In genomic region chr7:48035301-48035966, GRCh38 we compare ENCODE assay signal across 8 cellular contexts. TPM values are rescaled to one million over a fixed set of nuclear protein-coding genes. Genes with fewer than 3 reads are reported as not detected.
DNase-seq lines count a peak whose midpoint lies in the region; ATAC-seq and TF ChIP-seq lines count a peak whose summit lies in the region.

TSS of gene C7orf57 (plus strand) at chr7:48035543. CDS start at chr7:48036309, 766 bp downstream.

- 0 out of 3 replicates have a peak, but pooled peaks have one; percentile 15 for TF ChIP-seq CTCF in GM12872 (IDR thresholded peaks at IDR 0.05; ENCODE audit: insufficient read depth, low read depth, low read length)
- peak in 2 of 5 experiments; percentile 20 to 30 for TF ChIP-seq CTCF in gastrocnemius medialis (IDR thresholded peaks at IDR 0.05 in 4 of 5, conservative IDR thresholded peaks at IDR 0.05 in 1 of 5)

- H3K36me3 ChIP-seq in gastrocnemius medialis, result no peaks in the 10 kb centered on the region

- no peak within 1 kb of the TSS for H3K27ac ChIP-seq in gastrocnemius medialis

- in situ Hi-C loops in gastrocnemius medialis (cut with MboI; ENCODE audit: low sequenced_read_pairs in 4 of 4), result no loop called here

- peaks cover 4 to 9% of the 10 kb centered on the region in 2 donors for H3K4me1 ChIP-seq in gastrocnemius medialis

- H3K27me3 ChIP-seq in gastrocnemius medialis, result peaks cover 0 to 8% (median 6%) of the 10 kb centered on the region in 3 donors

- peak; percentile 86 for DNase-seq in NCI-H1105 treated with DMSO at 0.1 percent for 48 hours (lab: John Stamatoyannopoulos, UW)
- peak; percentile 29 for DNase-seq in UCSD-AML1 (lab: John Stamatoyannopoulos, UW; ENCODE audit: unreplicated experiment)
- peak; percentile 26 for DNase-seq in brain pericyte (ENCODE audit: low read depth, low spot score)
- DNase-seq in gastrocnemius medialis, result peak; percentile 74 to 77
- no peak for DNase-seq in SHP77 (lab: John Stamatoyannopoulos, UW)

- ATAC-seq in HG02610 (IDR thresholded peaks at IDR 0.05; ENCODE audit: unreplicated experiment) (peak; percentile 99), gastrocnemius medialis (peak; percentile 92 to 97)

- H3K9me3 ChIP-seq in iPS-18c (ENCODE audit: control insufficient read depth, insufficient read depth, low read length) (no peaks in the 10 kb centered on the region), gastrocnemius medialis (no peaks in the 10 kb centered on the region)

- TF ChIP-seq POLR2A in gastrocnemius medialis (IDR thresholded peaks at IDR 0.05), result no peak

- peak within 1 kb of the TSS; percentile 74 for H3K4me3 ChIP-seq in iPS-18c (ENCODE audit: insufficient read depth, low read depth, low read length)
- peak within 1 kb of the TSS; percentile 63 to 77 (median 64) for H3K4me3 ChIP-seq in gastrocnemius medialis

- intact Hi-C loops in gastrocnemius medialis (cut with DNase I; ENCODE audit: low total_unique reads), result loop anchor here (1.0 kb wide), 2 partner anchors 54 to 75 kb away; partner anchors contain the start of gene UPP1

RNA-seq across cellular contexts. Expression of gene C7orf57, which starts in this region (rescaled TPM):
- total RNA-seq in gastrocnemius medialis, result not detected

Comparison
In these comparisons a context has a peak if more than half of its experiments do, and no peak if none do; other contexts are left out.
1. Peak in DNase-seq, ATAC-seq and H3K4me3 ChIP-seq in gastrocnemius medialis; RNA of the gene not detected or under 1 TPM.
2. DNase-seq: peak in NCI-H1105 treated with DMSO at 0.1 percent for 48 hours (single experiment), UCSD-AML1 (single experiment) and brain pericyte (single experiment); none in SHP77 (0 of 2).